Comparison of ENCODE assay signal across 28 cellular contexts in the genomic region with DNA sequence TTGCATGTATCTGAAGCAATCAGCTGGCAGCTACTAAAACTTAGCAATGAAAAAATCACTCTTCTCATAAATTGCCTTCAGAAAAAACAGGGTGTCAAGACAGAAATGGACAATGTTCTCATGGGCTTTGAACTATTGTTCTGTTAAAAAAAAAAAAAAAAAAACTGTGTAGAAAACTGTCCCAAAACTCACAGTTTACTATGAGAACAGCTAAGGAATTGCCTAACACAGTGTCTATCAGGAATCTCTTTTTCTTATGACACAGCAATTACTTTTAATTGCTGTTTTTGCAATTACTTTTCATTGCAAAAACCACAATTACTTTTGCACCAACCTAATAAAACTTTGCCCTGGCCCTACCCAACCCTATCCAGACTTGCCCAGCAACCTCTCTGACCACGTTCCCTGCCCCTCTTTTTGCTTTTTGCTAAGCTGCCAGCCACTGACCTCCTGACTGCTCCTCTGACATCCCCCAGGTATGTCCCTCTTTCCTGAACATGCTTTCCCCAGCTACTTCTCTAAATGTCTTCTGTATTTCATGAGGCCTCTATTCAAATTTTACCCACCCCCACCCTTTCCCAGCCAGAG.
DNase-seq lines count a peak whose midpoint lies in the region; ATAC-seq and TF ChIP-seq lines count a peak whose summit lies in the region.
"Had no signal": no experiment of that assay in that cellular context is flagged by ENCODE, and none has a peak within 500 bp of the region (broad histone marks: within the 10 kb centered on the region; RNA-seq: fewer than 3 reads in every experiment).

No MANE protein-coding gene starts in this region.

- no peaks in the 10 kb centered on the region for H4K20me1 ChIP-seq in hepatocyte (ENCODE audit: insufficient read depth, poor library complexity, severe bottlenecking)

- no peaks in the 10 kb centered on the region for H3K27me3 ChIP-seq in hepatocyte
- H3K27me3 ChIP-seq: brain microvascular endothelial cell had no signal

- ATAC-seq in Right ventricle myocardium superior (ENCODE audit: poor library complexity), result peak; percentile 24
- ATAC-seq: activated CD8-positive, alpha-beta T cell treated with anti-CD3 and anti-CD28 coated beads, Interleukin-2, amount 10 ng/mL, durations not matched to agents 7 days and 5 days; activated naive CD8-positive, alpha-beta T cell treated with anti-CD3 and anti-CD28 coated beads, Interleukin-2, amount 50 U/mL, for 24 hours; effector memory CD8-positive, alpha-beta T cell; esophagus mucosa; GM12878; psoas muscle; stimulated activated memory B cell treated with anti-CD40 and anti-IgM and Interleukin-4, amounts not matched to agents 10 μg/mL and 1 μg/mL and 100 μg/mL, for 72 hours had no signal

- 75% methylated on average over 1 of the region's 1 CpG for WGBS in hepatocyte (ENCODE audit: low lambda C conversion rate, missing lambda C conversion rate)

- no peaks in the 10 kb centered on the region for H3K9me3 ChIP-seq in hepatocyte (ENCODE audit: low read depth)
- H3K9me3 ChIP-seq: psoas muscle had no signal

- peak overlapping the region; percentile 52 for H3K4me2 ChIP-seq in hepatocyte

- H3K27ac Mint-ChIP-seq in brain (peak overlapping the region in 4 of 5 experiments; percentile 1 to 81 (median 46)), type B pancreatic cell (peak overlapping the region; percentile 10)
- H3K27ac Mint-ChIP-seq: activated CD8-positive, alpha-beta T cell treated with anti-CD3 and anti-CD28 coated beads, Interleukin-2, amount 10 ng/mL, durations not matched to agents 7 days and 5 days; activated naive CD8-positive, alpha-beta T cell treated with anti-CD3 and anti-CD28 coated beads, Interleukin-2, amount 50 U/mL, for 24 hours; effector memory CD8-positive, alpha-beta T cell; stimulated activated memory B cell treated with anti-CD40 and anti-IgM and Interleukin-4, amounts not matched to agents 10 μg/mL and 1 μg/mL and 100 μg/mL, for 72 hours had no signal

- no peaks in the 10 kb centered on the region for H3K79me2 ChIP-seq in hepatocyte

- no peak for DNase-seq in Right ventricle myocardium superior
- no peak for DNase-seq in cardiac septum (ENCODE audit: low spot score)
- DNase-seq in hepatocyte (ENCODE audit: low spot score), result no peak
- DNase-seq in type B pancreatic cell (ENCODE audit: extremely low spot score, unreplicated experiment), result no peak
- DNase-seq in NAMALWA (ENCODE audit: low spot score), result no peak
- DNase-seq in KG1 (lab: John Stamatoyannopoulos, UW), result no peak
- no peak for DNase-seq in D341Med (ENCODE audit: low spot score)
- DNase-seq: activated CD4-positive, CD25-positive, alpha-beta regulatory T cell treated with anti-CD3 and anti-CD28 coated beads, Interleukin-2, amount 50 U/mL, for 72 hours; activated CD8-positive, alpha-beta T cell treated with anti-CD3 and anti-CD28 coated beads, Interleukin-2, amount 10 ng/mL, durations not matched to agents 7 days and 5 days; activated gamma-delta T cell; activated naive CD8-positive, alpha-beta T cell treated with anti-CD3 and anti-CD28 coated beads, Interleukin-2, amount 50 U/mL, for 24 hours; activated T-cell treated with anti-CD3 and anti-CD28 coated beads, Interleukin-2, amount 50 U/mL, for 1 hour; brain microvascular endothelial cell; COR-L47; DND-41; effector memory CD8-positive, alpha-beta T cell; Kasumi-1; NCI-H1105 treated with DMSO at 0.1 percent for 48 hours; NCI-H2081; NCI-H82; psoas muscle; stimulated activated CD4-positive, alpha-beta T cell treated with anti-CD3 and anti-CD28 coated beads, Interleukin-2, amount 100 ng/mL, for 48 hours; T-helper 1 cell had no signal

- no peaks in the 10 kb centered on the region for H3K9me2 ChIP-seq in hepatocyte (replicated peaks; ENCODE audit: insufficient read depth)

- H3K4me3 Mint-ChIP-seq in brain (peak overlapping the region in 1 of 5 experiments; percentile 19), type B pancreatic cell (no peak overlapping the region)
- H3K4me3 Mint-ChIP-seq: activated CD8-positive, alpha-beta T cell treated with anti-CD3 and anti-CD28 coated beads, Interleukin-2, amount 10 ng/mL, durations not matched to agents 7 days and 5 days; activated naive CD8-positive, alpha-beta T cell treated with anti-CD3 and anti-CD28 coated beads, Interleukin-2, amount 50 U/mL, for 24 hours; effector memory CD8-positive, alpha-beta T cell; stimulated activated memory B cell treated with anti-CD40 and anti-IgM and Interleukin-4, amounts not matched to agents 10 μg/mL and 1 μg/mL and 100 μg/mL, for 72 hours had no signal

- H3K4me1 Mint-ChIP-seq in brain (peaks cover 25% of the 10 kb centered on the region), type B pancreatic cell (ENCODE audit: unreplicated experiment) (no peaks in the 10 kb centered on the region)
- H3K4me1 Mint-ChIP-seq: activated naive CD8-positive, alpha-beta T cell treated with anti-CD3 and anti-CD28 coated beads, Interleukin-2, amount 50 U/mL, for 24 hours; stimulated activated memory B cell treated with anti-CD40 and anti-IgM and Interleukin-4, amounts not matched to agents 10 μg/mL and 1 μg/mL and 100 μg/mL, for 72 hours had no signal

- H3K9me3 Mint-ChIP-seq in brain, result no peaks in the 10 kb centered on the region
- H3K9me3 Mint-ChIP-seq in type B pancreatic cell, result no peaks in the 10 kb centered on the region
- H3K9me3 Mint-ChIP-seq: activated naive CD8-positive, alpha-beta T cell treated with anti-CD3 and anti-CD28 coated beads, Interleukin-2, amount 50 U/mL, for 24 hours; stimulated activated memory B cell treated with anti-CD40 and anti-IgM and Interleukin-4, amounts not matched to agents 10 μg/mL and 1 μg/mL and 100 μg/mL, for 72 hours had no signal

- H3K4me3 ChIP-seq in hepatocyte, result no peak overlapping the region
- H3K4me3 ChIP-seq: coronary artery, GM12878, psoas muscle had no signal

- H3K27me3 Mint-ChIP-seq in brain (no peaks in the 10 kb centered on the region), type B pancreatic cell (no peaks in the 10 kb centered on the region)
- H3K27me3 Mint-ChIP-seq: activated naive CD8-positive, alpha-beta T cell treated with anti-CD3 and anti-CD28 coated beads, Interleukin-2, amount 50 U/mL, for 24 hours; effector memory CD8-positive, alpha-beta T cell; stimulated activated memory B cell treated with anti-CD40 and anti-IgM and Interleukin-4, amounts not matched to agents 10 μg/mL and 1 μg/mL and 100 μg/mL, for 72 hours had no signal

- peaks cover 9% of the 10 kb centered on the region for H3K36me3 Mint-ChIP-seq in brain
- H3K36me3 Mint-ChIP-seq in type B pancreatic cell, result peaks cover 8% of the 10 kb centered on the region
- H3K36me3 Mint-ChIP-seq: stimulated activated memory B cell treated with anti-CD40 and anti-IgM and Interleukin-4, amounts not matched to agents 10 μg/mL and 1 μg/mL and 100 μg/mL, for 72 hours had no signal

- H2AFZ ChIP-seq in hepatocyte, result no peak overlapping the region

- intact Hi-C loops in Right ventricle myocardium superior (cut with DNase I), result no loop called here
- intact Hi-C loops in cardiac septum (cut with DNase I), result no loop called here

- H3K27ac ChIP-seq in hepatocyte, result peak overlapping the region; percentile 81
- H3K27ac ChIP-seq: brain microvascular endothelial cell, psoas muscle had no signal

- H3K36me3 ChIP-seq in hepatocyte (replicated peaks; ENCODE audit: insufficient read depth, low read depth), result no peaks in the 10 kb centered on the region
- H3K36me3 ChIP-seq: brain microvascular endothelial cell had no signal

- peaks cover 48% of the 10 kb centered on the region for H3K4me1 ChIP-seq in hepatocyte (ENCODE audit: insufficient read depth)
- H3K4me1 ChIP-seq: psoas muscle had no signal

- TF ChIP-seq CTCF in brain (conservative IDR thresholded peaks at IDR 0.05) (no peak), hepatocyte (IDR thresholded peaks at IDR 0.05; ENCODE audit: poor library complexity) (no peak), type B pancreatic cell (conservative IDR thresholded peaks at IDR 0.05) (no peak)
